8 cellular contexts compared by ENCODE assay signal in the genomic region with DNA sequence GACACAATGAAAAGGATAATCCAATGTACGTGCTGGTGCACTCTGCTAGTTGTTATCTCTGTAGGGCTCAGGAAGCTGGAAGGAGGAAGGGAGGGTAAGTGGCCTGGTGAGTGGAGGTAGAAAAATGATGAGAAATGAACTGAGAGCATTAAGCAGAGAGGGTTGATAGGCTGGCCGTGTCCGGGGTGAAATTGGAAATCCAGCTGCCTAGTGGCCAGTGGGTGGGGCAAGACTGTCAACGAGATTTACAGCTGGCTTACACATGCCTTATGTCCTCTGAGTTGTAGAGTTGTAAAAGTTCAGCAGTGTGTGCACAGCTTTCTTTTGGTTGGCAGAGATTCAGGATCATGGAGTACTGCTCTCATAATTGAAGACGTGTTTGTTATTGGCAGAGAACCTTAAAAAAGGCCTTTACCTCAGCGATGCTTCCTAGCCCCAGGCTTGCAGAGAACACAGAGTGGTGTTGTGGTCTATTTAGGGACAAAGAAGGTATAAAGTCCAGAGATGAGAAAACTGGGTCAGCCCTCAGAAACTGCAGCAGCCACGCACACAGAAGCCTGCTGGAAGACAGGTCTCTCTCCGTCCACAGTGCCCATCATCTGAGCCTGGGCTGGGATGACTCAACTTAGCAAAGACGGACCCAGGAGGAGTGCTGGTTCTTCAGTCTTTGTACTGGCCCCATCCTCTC.
A peak's percentile ranks its signal among the peaks of the same experiment; 100 is the strongest.
DNase-seq lines count a peak whose midpoint lies in the region; TF ChIP-seq lines count a peak whose summit lies in the region.

No MANE protein-coding gene starts in this region.

- H3K9me3 ChIP-seq in tibial artery, result no peaks in the 10 kb centered on the region

- H3K36me3 ChIP-seq in kidney epithelial cell (ENCODE audit: control insufficient read depth, insufficient read depth, low read length) (no peaks in the 10 kb centered on the region), tibial artery (no peaks in the 10 kb centered on the region)

- intact Hi-C loops in tibial artery (cut with DNase I; ENCODE audit: low total_unique reads) (no loop called here), head of caudate nucleus (cut with DNase I) (no loop called here)

- peak overlapping the region; percentile 66 to 80 for H3K27ac ChIP-seq in tibial artery

- H3K4me3 ChIP-seq in astrocyte of the spinal cord (ENCODE audit: low read depth, low read length) (no peak overlapping the region), kidney epithelial cell (ENCODE audit: low read depth, low read length) (no peak overlapping the region), tibial artery (no peak overlapping the region)

- H3K27me3 ChIP-seq in kidney epithelial cell (ENCODE audit: control insufficient read depth, insufficient read depth, low read length) (no peaks in the 10 kb centered on the region), tibial artery (no peaks in the 10 kb centered on the region)

- in situ Hi-C loops in astrocyte of the spinal cord (cut with HindIII; ENCODE audit: low sequenced_read_pairs), result no loop called here

- peak; percentile 31 for DNase-seq in HuH-7 (ENCODE audit: low spot score)
- DNase-seq in astrocyte of the spinal cord (ENCODE audit: low read depth, low spot score), result peak; percentile 95
- DNase-seq in kidney epithelial cell (ENCODE audit: low read depth), result peak; percentile 58
- peak; percentile 88 to 89 for DNase-seq in tibial artery
- no peak for DNase-seq in activated CD4-positive, alpha-beta T cell treated with anti-CD3 and anti-CD28 coated beads for 4 hours
- no peak for DNase-seq in head of caudate nucleus
- DNase-seq in DMS114 treated with DMSO at 0.1 percent for 48 hours (lab: John Stamatoyannopoulos, UW; ENCODE audit: unreplicated experiment), result no peak
- DNase-seq in NCI-H2107 (lab: John Stamatoyannopoulos, UW), result no peak

- TF ChIP-seq CTCF in astrocyte of the spinal cord (IDR thresholded peaks at IDR 0.05; ENCODE audit: low read depth, low read length) (no peak), kidney epithelial cell (IDR thresholded peaks at IDR 0.05; ENCODE audit: insufficient read depth, low read length, poor library complexity, severe bottlenecking) (no peak), tibial artery (IDR thresholded peaks at IDR 0.05) (no peak)

- H3K4me1 ChIP-seq in tibial artery, result peaks cover 3 to 53% (median 37%) of the 10 kb centered on the region in 4 donors

Comparison
In these comparisons a context has a peak if more than half of its experiments do, and no peak if none do; other contexts are left out.
1. DNase-seq: peak in HuH-7 (single experiment), astrocyte of the spinal cord (single experiment), kidney epithelial cell (single experiment) and tibial artery (2 of 2); none in activated CD4-positive, alpha-beta T cell treated with anti-CD3 and anti-CD28 coated beads for 4 hours (0 of 2), head of caudate nucleus (0 of 42), DMS114 treated with DMSO at 0.1 percent for 48 hours (single experiment) and NCI-H2107 (single experiment).